In genomic region chr9:132167192-132167591, GRCh38 we compare ENCODE assay signal across 15 cellular contexts.
"Had no signal": no experiment of that assay in that cellular context is flagged by ENCODE, and none has a peak within 500 bp of the region (broad histone marks: within the 10 kb centered on the region; RNA-seq: fewer than 3 reads in every experiment).

No MANE protein-coding gene starts in this region.

- DNase-seq: activated CD4-positive, CD25-positive, alpha-beta regulatory T cell; activated CD8-positive, alpha-beta memory T cell treated with anti-CD3 and anti-CD28 coated beads, Interleukin-2, amount 10 ng/mL, durations not matched to agents 7 days and 5 days; activated T-cell treated with anti-CD3 and anti-CD28 coated beads, Interleukin-2, amount 50 U/mL, for 1 hour; anterior cingulate cortex; brain microvascular endothelial cell; effector CD4-positive, alpha-beta T cell; head of caudate nucleus; left ventricle myocardium inferior; mammary epithelial cell; midbrain; nephron progenitor cell; stimulated activated naive B cell treated with anti-CD40 and anti-IgM and Interleukin-4, amounts not matched to agents 10 μg/mL and 1 μg/mL and 100 μg/mL, for 72 hours; upper lobe of right lung had no signal

- H3K36me3 ChIP-seq: brain microvascular endothelial cell, left ventricle myocardium inferior, thoracic aorta, upper lobe of right lung had no signal

- ATAC-seq: activated CD8-positive, alpha-beta memory T cell treated with anti-CD3 and anti-CD28 coated beads, Interleukin-2, amount 10 ng/mL, durations not matched to agents 7 days and 5 days; activated naive CD8-positive, alpha-beta T cell treated with anti-CD3 and anti-CD28 coated beads, Interleukin-2, amount 50 U/mL, for 24 hours had no signal

- H3K9me3 ChIP-seq: left ventricle myocardium inferior, thoracic aorta, upper lobe of right lung had no signal

- H3K4me3 ChIP-seq: left ventricle myocardium inferior, thoracic aorta, upper lobe of right lung had no signal

- H3K27ac ChIP-seq: brain microvascular endothelial cell, left ventricle myocardium inferior, thoracic aorta, upper lobe of right lung had no signal
